ENCODE assay signal across 13 cellular contexts in genomic region chr2:42060028-42060427, GRCh38. TPM values are rescaled to one million over a fixed set of nuclear protein-coding genes. Genes with fewer than 3 reads are reported as not detected.
DNase-seq lines count a peak whose midpoint lies in the region; ATAC-seq, FAIRE-seq and TF ChIP-seq lines count a peak whose summit lies in the region.
"Had no signal": no experiment of that assay in that cellular context is flagged by ENCODE, and none has a peak within 500 bp of the region (broad histone marks: within the 10 kb centered on the region; RNA-seq: fewer than 3 reads in every experiment).

No MANE protein-coding gene starts in this region.

- WGBS in HepG2 (ENCODE audit: low lambda C conversion rate): 96% methylated on average over 8 of the region's 8 CpGs
- WGBS in transverse colon (ENCODE audit: low coverage in 1 of 2), 2 donors: 59 to 66% methylated on average over 7 to 8 of the region's 8 CpGs

- TF ChIP-seq POLR2A in HepG2 (IDR thresholded peaks at IDR 0.05; ENCODE audit: insufficient read depth in 1 of 2, low read depth in 2 of 2, low read length in 2 of 2): no peak
- TF ChIP-seq POLR2A in transverse colon (IDR thresholded peaks at IDR 0.05): no peak

- no peak overlapping the region for H3K27ac ChIP-seq in HepG2 (ENCODE audit: extremely low read length, insufficient read depth, low read length)
- peak overlapping the region; percentile 75 to 96 (median 86) for H3K27ac ChIP-seq in transverse colon

- peaks cover 24% of the 10 kb centered on the region for H3K36me3 Mint-ChIP-seq in chondrocyte (ENCODE audit: low read depth)

- BruUV-seq in HepG2 (replicated peaks; lab: Mats Ljungman, UMichigan): no TSS peak

- no peaks in the 10 kb centered on the region for H4K20me1 ChIP-seq in HepG2 (ENCODE audit: insufficient read depth, low read length)

- in situ Hi-C loops in HepG2 (cut with HindIII; ENCODE audit: extremely low pct_ligation_motif_present, low pct_unique_long_range_greater_than_20kb): no loop called here
- in situ Hi-C loops in transverse colon (cut with MboI; ENCODE audit: low pct_ligation_motif_present in 1 of 4, low pct_unique_long_range_greater_than_20kb in 1 of 4, low sequenced_read_pairs in 3 of 4): no loop called here

- H3K9me3 Mint-ChIP-seq in chondrocyte (ENCODE audit: low read depth): no peaks in the 10 kb centered on the region
- H3K9me3 Mint-ChIP-seq: activated T-cell treated with anti-CD3 and anti-CD28 coated beads, Interleukin-2, amount 50 U/mL, for 24 hours had no signal

- CTCF ChIA-PET in HepG2 (lab: Yijun Ruan, JAX; ENCODE audit: low intra/inter-chr PET ratio, low total read pairs): no interaction called here

- TF ChIP-seq RAD21 in HepG2 (CRISPR knock-in tag; IDR thresholded peaks at IDR 0.05): no peak

- H3K27ac Mint-ChIP-seq in chondrocyte (ENCODE audit: unreplicated experiment): peak overlapping the region; percentile 90
- H3K27ac Mint-ChIP-seq: activated T-cell treated with anti-CD3 and anti-CD28 coated beads, Interleukin-2, amount 50 U/mL, for 24 hours had no signal

- ATAC-seq in GM18868 (IDR thresholded peaks at IDR 0.05; ENCODE audit: unreplicated experiment) (peak; percentile 77), HepG2 (no peak), GM19023 (IDR thresholded peaks at IDR 0.05; ENCODE audit: unreplicated experiment) (no peak)

- H3K79me2 ChIP-seq in HepG2 (ENCODE audit: insufficient read depth, low read length): no peaks in the 10 kb centered on the region

- no peak overlapping the region for H2AFZ ChIP-seq in HepG2 (ENCODE audit: low read length)

- peaks cover 66% of the 10 kb centered on the region for H3K4me1 Mint-ChIP-seq in chondrocyte (ENCODE audit: low read depth)

- POLR2A ChIA-PET in HepG2 (lab: Yijun Ruan, JAX): interaction anchor here (11.8 kb wide), 1 partner anchor 13 kb away, joined by 203 read pairs; the partner anchor contains the start of gene PKDCC

- H3K36me3 ChIP-seq in HepG2 (replicated peaks in 1 of 2; ENCODE audit: control insufficient read depth in 1 of 2, insufficient read depth in 2 of 2, low read length in 2 of 2) (peaks cover 23 to 26% of the 10 kb centered on the region in 2 experiments), transverse colon (peaks cover 0 to 6% (median 0%) of the 10 kb centered on the region in 4 donors)

- H3K4me1 ChIP-seq in HepG2 (ENCODE audit: insufficient read depth, low read length): peaks cover 82% of the 10 kb centered on the region
- peaks cover 59 to 96% (median 85%) of the 10 kb centered on the region in 4 donors for H3K4me1 ChIP-seq in transverse colon

- intact Hi-C loops in HepG2 (cut with micrococcal nuclease; ENCODE audit: unreplicated experiment) (no loop called here), transverse colon (cut with DNase I; ENCODE audit: low total_unique reads) (no loop called here)

- FAIRE-seq in HepG2 (lab: Jason Lieb, UNC): no peak

- TF ChIP-seq EP300 in HepG2 (IDR thresholded peaks at IDR 0.05; ENCODE audit: low read depth in 2 of 2, low read length in 2 of 2) (no peak), HepG2 (CRISPR knock-in tag; IDR thresholded peaks at IDR 0.05; ENCODE audit: borderline replicate concordance) (no peak), transverse colon (IDR thresholded peaks at IDR 0.05; ENCODE audit: low read depth) (no peak)

- no peak overlapping the region for H3K4me2 ChIP-seq in HepG2 (ENCODE audit: low read depth, low read length)

- TF ChIP-seq CTCF in chondrocyte (IDR thresholded peaks at IDR 0.05): peak; percentile 39
- no peak for TF ChIP-seq CTCF in HepG2 (CRISPR knock-in tag; IDR thresholded peaks at IDR 0.05)
- no peak for TF ChIP-seq CTCF in transverse colon (IDR thresholded peaks at IDR 0.05)

- H3K27me3 ChIP-seq in HepG2 (ENCODE audit: control insufficient read depth in 1 of 2, insufficient read depth in 2 of 2, low read length in 2 of 2): no peaks in the 10 kb centered on the region
- no peaks in the 10 kb centered on the region for H3K27me3 ChIP-seq in transverse colon

- no peaks in the 10 kb centered on the region for H3K27me3 Mint-ChIP-seq in chondrocyte (ENCODE audit: low read depth)

- H3K4me3 ChIP-seq in HepG2 (replicated peaks in 1 of 3; ENCODE audit: insufficient read depth in 1 of 3, low read depth in 2 of 3, low read length in 3 of 3): no peak overlapping the region
- no peak overlapping the region for H3K4me3 ChIP-seq in transverse colon

- H3K4me3 Mint-ChIP-seq in chondrocyte (ENCODE audit: unreplicated experiment): no peak overlapping the region
- H3K4me3 Mint-ChIP-seq: activated T-cell treated with anti-CD3 and anti-CD28 coated beads, Interleukin-2, amount 50 U/mL, for 24 hours had no signal

- H3K9ac ChIP-seq in HepG2 (ENCODE audit: insufficient read depth, low read depth, low read length): no peak overlapping the region

- H3K9me3 ChIP-seq in HepG2 (ENCODE audit: low read length) (no peaks in the 10 kb centered on the region), transverse colon (no peaks in the 10 kb centered on the region)

- no peak for DNase-seq in chondrocyte (ENCODE audit: low spot score)
- no peak for DNase-seq in HepG2 (ENCODE audit: low spot score)
- DNase-seq in transverse colon: no peak
- DNase-seq in hippocampal formation (lab: John Stamatoyannopoulos, UW): no peak
- no peak for DNase-seq in NCI-H187 (lab: John Stamatoyannopoulos, UW)
- no peak for DNase-seq in ureter (ENCODE audit: low spot score)
- DNase-seq: activated T-cell treated with anti-CD3 and anti-CD28 coated beads, Interleukin-2, amount 50 U/mL, for 24 hours; GF-D8; Karpas-422; NCI-H1930; SW 1271 had no signal

TF ChIP-seq in HepG2, 621 proteins besides CTCF, POLR2A, EP300 and RAD21:
- TF ChIP-seq PITX1 (CRISPR knock-in tag; IDR thresholded peaks at IDR 0.05) (no peak), POLR2G (IDR thresholded peaks at IDR 0.05; ENCODE audit: low read depth, low read length) (0 out of 2 replicates have a peak, but pooled peaks have one; percentile 37), MXI1 (IDR thresholded peaks at IDR 0.05; ENCODE audit: borderline replicate concordance, low read depth, low read length) (no peak), PCBP2 (optimal IDR thresholded peaks at IDR 0.05; ENCODE audit: low read depth, low read length, poor library complexity, severe bottlenecking) (no peak)

RNA-seq across cellular contexts. Expression of gene PKDCC, which starts 12.2 kb away (rescaled TPM):
- total RNA-seq in chondrocyte (83.1 to 164 TPM (median 155 TPM) in 3 replicates), HepG2 (2016; rRNA removed; fragmentation: Illumina TruSeq; extraction: Trizol) (28.5 and 52.6 TPM in 2 replicates), transverse colon (100 to 1,000 TPM in 1 of 4 donors, 10 to 100 TPM in 3; 60.6 to 108 (median 74.6) TPM), ureter (60.4 TPM)
- total RNA-seq in HepG2 (2016; cell fraction: cytosol; rRNA removed; fragmentation: Illumina TruSeq; extraction: Trizol; ENCODE audit: low read depth): 29.8 and 32.7 TPM in 2 replicates
- total RNA-seq in HepG2 (2016; cell fraction: insoluble cytoplasmic fraction; rRNA removed; fragmentation: Illumina TruSeq; extraction: Trizol): 26.0 and 48.3 TPM in 2 replicates
- 54.4 and 56.9 TPM in 2 replicates for total RNA-seq in HepG2 (2016; cell fraction: membrane; rRNA removed; fragmentation: Illumina TruSeq; extraction: Trizol)
- total RNA-seq in HepG2 (2016; cell fraction: nucleus; rRNA removed; fragmentation: Illumina TruSeq; extraction: Trizol): 54.4 and 55.1 TPM in 2 replicates
- 58.8 and 61.3 TPM in 2 replicates for polyA plus RNA-seq in HepG2 (2011; rRNA removed)
- 38.5 and 60.7 TPM in 2 replicates for polyA plus RNA-seq in HepG2 (2011; cell fraction: cytosol; rRNA removed)
- polyA plus RNA-seq in HepG2 (2011; cell fraction: nucleus; rRNA removed): 143 and 171 TPM in 2 replicates
- polyA plus RNA-seq in HepG2 (2012): 40.4 and 41.4 TPM in 2 replicates
- polyA plus RNA-seq in HepG2 (2016; cell fraction: cytosol; fragmentation: Illumina TruSeq; extraction: Trizol; ENCODE audit: low read depth): 17.4 and 18.8 TPM in 2 replicates
- polyA plus RNA-seq in HepG2 (2016; cell fraction: insoluble cytoplasmic fraction; fragmentation: Illumina TruSeq; extraction: Trizol; ENCODE audit: low read depth): 22.6 and 27.6 TPM in 2 replicates
- polyA plus RNA-seq in HepG2 (2016; cell fraction: membrane; fragmentation: Illumina TruSeq; extraction: Trizol; ENCODE audit: low read depth): 33.9 and 35.9 TPM in 2 replicates
- 102 and 113 TPM in 2 replicates for polyA plus RNA-seq in HepG2 (2016; cell fraction: nucleus; fragmentation: Illumina TruSeq; extraction: Trizol; ENCODE audit: insufficient read depth, low read depth)
- polyA minus RNA-seq in HepG2 (2011; rRNA and poly(A)+ RNA removed; ENCODE audit: low replicate concordance): 71.1 and 76.2 TPM in 2 replicates
- polyA minus RNA-seq in HepG2 (2011; cell fraction: cytosol; rRNA and poly(A)+ RNA removed): 18.8 and 24.4 TPM in 2 replicates
- polyA minus RNA-seq in HepG2 (2011; cell fraction: nucleus; rRNA and poly(A)+ RNA removed): 23.2 and 26.8 TPM in 2 replicates
